ENCODE assay signal across 8 cellular contexts in the genomic region with DNA sequence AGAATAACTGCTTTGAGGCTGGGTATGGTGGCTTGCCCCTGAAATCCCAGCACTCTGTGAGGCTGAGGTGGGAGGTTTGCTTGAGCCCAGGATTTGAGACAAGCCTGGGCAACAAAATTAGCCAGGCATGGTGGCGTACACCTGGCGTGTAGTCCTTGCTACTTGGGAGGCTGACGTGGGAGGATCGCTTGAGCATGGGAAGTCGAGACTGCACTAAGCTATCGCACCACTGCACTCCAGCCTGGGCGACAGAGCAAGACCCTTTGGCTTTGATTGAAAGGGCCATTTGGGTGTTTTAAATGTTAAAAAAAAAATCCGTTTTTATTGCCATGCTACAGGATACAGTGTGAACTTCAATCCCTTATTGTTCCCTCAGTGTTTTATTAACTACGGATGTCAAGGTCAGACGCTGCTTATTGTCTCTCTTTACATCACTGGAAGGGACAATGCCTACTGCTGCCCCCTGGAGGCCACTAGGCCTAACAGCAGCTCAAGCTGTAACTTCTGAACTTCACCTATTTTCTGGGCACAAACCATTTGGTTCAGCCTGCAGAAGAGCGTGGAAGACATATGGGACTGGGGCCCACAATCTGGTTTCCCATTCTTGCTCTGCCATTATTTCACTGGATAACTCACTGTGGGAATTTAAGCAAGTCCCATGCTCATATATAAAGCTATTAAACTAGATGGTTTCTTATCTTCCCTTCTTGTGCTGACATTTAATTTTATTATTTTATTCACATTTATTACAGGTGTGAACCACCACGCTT. TPM values are rescaled to one million over a fixed set of nuclear protein-coding genes. Genes with fewer than 3 reads are reported as not detected.
DNase-seq lines count a peak whose midpoint lies in the region; ATAC-seq and TF ChIP-seq lines count a peak whose summit lies in the region.

No MANE protein-coding gene starts in this region.

- H3K36me3 ChIP-seq in cardiac muscle cell = no peaks in the 10 kb centered on the region
- H3K36me3 ChIP-seq in psoas muscle (ENCODE audit: insufficient read depth in 1 of 2, low read depth in 1 of 2) = no peaks in the 10 kb centered on the region

- intact Hi-C loops in psoas muscle (cut with DNase I) = loop anchor here (1.0 to 5.0 kb wide), 3 partner anchors 114 to 310 kb away; no protein-coding TSS in a partner anchor

- peak; percentile 42 for DNase-seq in GF-D8 (lab: John Stamatoyannopoulos, UW)
- peak; percentile 11 for DNase-seq in NCI-H1092 (lab: John Stamatoyannopoulos, UW)
- DNase-seq in SW 1271 (lab: John Stamatoyannopoulos, UW) = peak; percentile 18 to 67
- peak in 1 of 2 donors; percentile 59 for DNase-seq in activated naive CD4-positive, alpha-beta T cell treated with anti-CD3 and anti-CD28 coated beads, Interleukin-2, amount 50 U/mL, for 72 hours (ENCODE audit: low spot score in 2 of 2)
- DNase-seq in cardiac muscle cell (ENCODE audit: low read depth in 1 of 2, low spot score in 1 of 2) = peak; percentile 73 to 79
- peak; percentile 51 to 77 for DNase-seq in psoas muscle
- DNase-seq in NCI-H128 (lab: John Stamatoyannopoulos, UW; ENCODE audit: unreplicated experiment) = no peak

- H3K27ac Mint-ChIP-seq in activated naive CD4-positive, alpha-beta T cell treated with anti-CD3 and anti-CD28 coated beads, Interleukin-2, amount 50 U/mL, for 72 hours = no peak overlapping the region

- peak; percentile 78 for ATAC-seq in activated naive CD4-positive, alpha-beta T cell treated with anti-CD3 and anti-CD28 coated beads, Interleukin-2, amount 50 U/mL, for 72 hours
- peak; percentile 74 to 88 (median 82) for ATAC-seq in psoas muscle
- no peak for ATAC-seq in GM18498 (IDR thresholded peaks at IDR 0.05; ENCODE audit: unreplicated experiment)

- no peaks in the 10 kb centered on the region for H3K27me3 ChIP-seq in cardiac muscle cell
- H3K27me3 ChIP-seq in psoas muscle (ENCODE audit: insufficient read depth in 3 of 3, low read length in 2 of 3) = no peaks in the 10 kb centered on the region

- H3K4me3 ChIP-seq in cardiac muscle cell (no peak overlapping the region), psoas muscle (no peak overlapping the region)

- TF ChIP-seq CTCF in cardiac muscle cell (IDR thresholded peaks at IDR 0.05; ENCODE audit: low read depth, low read length) = peak; percentile 96
- TF ChIP-seq CTCF in psoas muscle (IDR thresholded peaks at IDR 0.05) = peak; percentile 89

- no peaks in the 10 kb centered on the region for H3K4me1 ChIP-seq in cardiac muscle cell (ENCODE audit: low read depth)
- H3K4me1 ChIP-seq in psoas muscle = no peaks in the 10 kb centered on the region

- no peaks in the 10 kb centered on the region for H3K36me3 Mint-ChIP-seq in activated naive CD4-positive, alpha-beta T cell treated with anti-CD3 and anti-CD28 coated beads, Interleukin-2, amount 50 U/mL, for 72 hours

- no peak overlapping the region for H3K27ac ChIP-seq in cardiac muscle cell
- H3K27ac ChIP-seq in psoas muscle = no peak overlapping the region

- H3K9me3 ChIP-seq in cardiac muscle cell (ENCODE audit: low read depth) = no peaks in the 10 kb centered on the region
- no peaks in the 10 kb centered on the region for H3K9me3 ChIP-seq in psoas muscle

- H3K9me3 Mint-ChIP-seq in activated naive CD4-positive, alpha-beta T cell treated with anti-CD3 and anti-CD28 coated beads, Interleukin-2, amount 50 U/mL, for 72 hours = no peaks in the 10 kb centered on the region

- WGBS in psoas muscle, 3 donors = 45 to 53% (median 45%) methylated on average over 12 of the region's 12 CpGs

RNA-seq across cellular contexts. Expression of a gene that starts 15.3 kb away (rescaled TPM):
- total RNA-seq in activated naive CD4-positive, alpha-beta T cell treated with anti-CD3 and anti-CD28 coated beads, Interleukin-2, amount 50 U/mL, for 72 hours = 10 to 100 TPM; 69.1 to 71.7 TPM
- total RNA-seq in cardiac muscle cell = 21.6 and 34.2 TPM in 2 replicates
- 23.4 and 30.4 TPM in 2 replicates for polyA plus RNA-seq in cardiac muscle cell
- 10 to 100 TPM; 29.2 to 46.5 (median 42.9) TPM for total RNA-seq in psoas muscle
- polyA plus RNA-seq in psoas muscle = 10 to 100 TPM; 11.0 to 24.6 (median 11.3) TPM
